In genomic region chr19:11482384-11483050, GRCh38 we compare ENCODE assay signal across 2 cellular contexts.
TF ChIP-seq lines count a peak whose summit lies in the region.

No MANE protein-coding gene starts in this region.

TF ChIP-seq in A549, 52 proteins besides CTCF, POLR2A, EP300 and RAD21 (continued from another document and continues in another):
- TF ChIP-seq BCL3 (IDR thresholded peaks at IDR 0.05) (0 out of 3 replicates have a peak, but pooled peaks have one; percentile 32), PBX3 (IDR thresholded peaks at IDR 0.05) (peak; percentile 44; the same call in 1 of the 2 replicates), HMGXB4 (CRISPR knock-in tag; IDR thresholded peaks at IDR 0.05; ENCODE audit: borderline replicate concordance) (no peak), ZFP36 (IDR thresholded peaks at IDR 0.05; ENCODE audit: borderline replicate concordance, partially characterized antibody) (peak; percentile 60), ATOH8 (CRISPR knock-in tag; IDR thresholded peaks at IDR 0.05; ENCODE audit: low read depth) (no peak; the same call in 1 of the 2 replicates), RNF2 (IDR thresholded peaks at IDR 0.05; ENCODE audit: borderline replicate concordance, low read depth) (peak; percentile 80; the same call in 1 of the 2 replicates), USF2 (IDR thresholded peaks at IDR 0.05) (peak; percentile 93), HOXB13 (CRISPR knock-in tag; IDR thresholded peaks at IDR 0.05; ENCODE audit: low read depth) (peak; percentile 33; the same call in 1 of the 2 replicates), MYC (IDR thresholded peaks at IDR 0.05; ENCODE audit: borderline replicate concordance, low read length) (peak; percentile 74; the same call in 1 of the 2 replicates), RCOR1 (IDR thresholded peaks at IDR 0.05; ENCODE audit: low read depth, low read length) (no peak; the same call in 1 of the 2 replicates), KDM1A (IDR thresholded peaks at IDR 0.05; ENCODE audit: low read depth) (peak; percentile 81; the same call in 1 of the 2 replicates), HOXB5 (CRISPR knock-in tag; IDR thresholded peaks at IDR 0.05) (peak; percentile 71), MAX (IDR thresholded peaks at IDR 0.05) (peak; percentile 98), HDAC2 (IDR thresholded peaks at IDR 0.05) (peak; percentile 65; the same call in 1 of the 2 replicates), NPAS2 (CRISPR knock-in tag; IDR thresholded peaks at IDR 0.05; ENCODE audit: borderline replicate concordance) (peak; percentile 98), POLR2AphosphoS2 (conservative IDR thresholded peaks at IDR 0.05; ENCODE audit: low read length) (no peak), FOSB (CRISPR knock-in tag; IDR thresholded peaks at IDR 0.05) (no peak), REST (IDR thresholded peaks at IDR 0.05) (no peak), HOXA7 (CRISPR knock-in tag; IDR thresholded peaks at IDR 0.05) (no peak)

TF ChIP-seq in WTC11, 78 proteins besides CTCF, POLR2A, EP300 and RAD21 (continued from another document and continues in another):
- peak; percentile 90 for TF ChIP-seq ZNF138 (CRISPR knock-in tag; conservative IDR thresholded peaks at IDR 0.05)
- TF ChIP-seq GTF2I (CRISPR knock-in tag; conservative IDR thresholded peaks at IDR 0.05) = peak; percentile 97
- TF ChIP-seq ESRRA (CRISPR knock-in tag; IDR thresholded peaks at IDR 0.05; ENCODE audit: borderline replicate concordance) = peak; percentile 97
- no peak for TF ChIP-seq CDX4 (CRISPR knock-in tag; IDR thresholded peaks at IDR 0.05; ENCODE audit: borderline replicate concordance)
- peak; percentile 68; the same call in 1 of the 2 replicates for TF ChIP-seq TCF7 (CRISPR knock-in tag; IDR thresholded peaks at IDR 0.05; ENCODE audit: low read depth)
- TF ChIP-seq ATF3 (CRISPR knock-in tag; conservative IDR thresholded peaks at IDR 0.05) = no peak
- peak; percentile 10; the same call in 1 of the 2 replicates for TF ChIP-seq NFATC4 (CRISPR knock-in tag; IDR thresholded peaks at IDR 0.05)
- TF ChIP-seq ARID4B (CRISPR knock-in tag; IDR thresholded peaks at IDR 0.05; ENCODE audit: borderline replicate concordance) = no peak
- no peak for TF ChIP-seq STAT6 (CRISPR knock-in tag; conservative IDR thresholded peaks at IDR 0.05; ENCODE audit: low read depth)
- no peak for TF ChIP-seq OVOL2 (CRISPR knock-in tag; IDR thresholded peaks at IDR 0.05; ENCODE audit: borderline replicate concordance)
- no peak for TF ChIP-seq NFYB (CRISPR knock-in tag; conservative IDR thresholded peaks at IDR 0.05; ENCODE audit: low read depth)
- no peak for TF ChIP-seq ZNF532 (CRISPR knock-in tag; IDR thresholded peaks at IDR 0.05; ENCODE audit: borderline replicate concordance)
- peak; percentile 98 for TF ChIP-seq USF2 (CRISPR knock-in tag; IDR thresholded peaks at IDR 0.05)
- peak; percentile 86 for TF ChIP-seq E2F5 (CRISPR knock-in tag; IDR thresholded peaks at IDR 0.05)
- TF ChIP-seq IRF1 (CRISPR knock-in tag; IDR thresholded peaks at IDR 0.05) = peak; percentile 96
- peak; percentile 96 for TF ChIP-seq NFE2L1 (CRISPR knock-in tag; IDR thresholded peaks at IDR 0.05)
- TF ChIP-seq EMX1 (CRISPR knock-in tag; IDR thresholded peaks at IDR 0.05) = peak; percentile 76; the same call in 1 of the 2 replicates
- TF ChIP-seq E2F4 (CRISPR knock-in tag; IDR thresholded peaks at IDR 0.05; ENCODE audit: borderline replicate concordance, low read depth) = peak; percentile 56; the same call in 1 of the 2 replicates
- TF ChIP-seq ZNF121 (CRISPR knock-in tag; IDR thresholded peaks at IDR 0.05) = peak; percentile 59
- peak; percentile 99 for TF ChIP-seq USF1 (CRISPR knock-in tag; IDR thresholded peaks at IDR 0.05)
- TF ChIP-seq ATF2 (CRISPR knock-in tag; IDR thresholded peaks at IDR 0.05; ENCODE audit: borderline replicate concordance, low read depth) = peak; percentile 56; the same call in 1 of the 2 replicates
- TF ChIP-seq PREB (CRISPR knock-in tag; IDR thresholded peaks at IDR 0.05; ENCODE audit: borderline replicate concordance) = 0 out of 2 replicates have a peak, but pooled peaks have one; percentile 73
